In genomic region chr7:75596727-75597614, GRCh38 we compare ENCODE assay signal across 9 cellular contexts.
A peak's percentile ranks its signal among the peaks of the same experiment; 100 is the strongest.
DNase-seq lines count a peak whose midpoint lies in the region; ATAC-seq, FAIRE-seq and TF ChIP-seq lines count a peak whose summit lies in the region.
"Had no signal": no experiment of that assay in that cellular context is flagged by ENCODE, and none has a peak within 500 bp of the region (broad histone marks: within the 10 kb centered on the region; RNA-seq: fewer than 3 reads in every experiment).

No MANE protein-coding gene starts in this region.

- FAIRE-seq in bronchial epithelial cell (lab: Jason Lieb, UNC) = no peak

- H3K4me3 ChIP-seq in HUES64 (ENCODE audit: low read length) (no peak overlapping the region), bronchial epithelial cell (ENCODE audit: low read depth, low read length) (no peak overlapping the region)

- H3K9me3 Mint-ChIP-seq in activated naive CD4-positive, alpha-beta T cell treated with anti-CD3 and anti-CD28 coated beads, Interleukin-2, amount 50 U/mL, for 72 hours = no peaks in the 10 kb centered on the region
- no peaks in the 10 kb centered on the region for H3K9me3 Mint-ChIP-seq in stimulated activated naive CD8-positive, alpha-beta T cell treated with anti-CD3 and anti-CD28 coated beads, Interleukin-15, amount 100 ng/mL, for 72 hours
- H3K9me3 Mint-ChIP-seq: naive thymus-derived CD8-positive, alpha-beta T cell had no signal

- no peaks in the 10 kb centered on the region for H3K9me3 ChIP-seq in HUES64 (ENCODE audit: insufficient read depth, low read depth, low read length)

- H3K9ac ChIP-seq in HUES64 (ENCODE audit: low read depth, low read length) = no peak overlapping the region

- peak; percentile 43 to 73 for ATAC-seq in activated naive CD4-positive, alpha-beta T cell treated with anti-CD3 and anti-CD28 coated beads, Interleukin-2, amount 50 U/mL, for 72 hours
- ATAC-seq in stimulated activated naive CD8-positive, alpha-beta T cell treated with anti-CD3 and anti-CD28 coated beads, Interleukin-15, amount 100 ng/mL, for 72 hours = peak; percentile 77
- no peak for ATAC-seq in GM21515 (IDR thresholded peaks at IDR 0.05; ENCODE audit: unreplicated experiment)
- ATAC-seq: naive thymus-derived CD8-positive, alpha-beta T cell had no signal

- no peak for TF ChIP-seq CTCF in bronchial epithelial cell (IDR thresholded peaks at IDR 0.05; ENCODE audit: insufficient read depth, low read length, severe bottlenecking)

- WGBS in HUES64 = 92% methylated on average over 16 of the region's 16 CpGs

- H3K36me3 ChIP-seq in HUES64 (ENCODE audit: insufficient read depth, low read length) (peaks cover 46% of the 10 kb centered on the region), bronchial epithelial cell (ENCODE audit: control insufficient read depth, insufficient read depth, low read length) (no peaks in the 10 kb centered on the region)

- H3K27ac ChIP-seq in HUES64 (ENCODE audit: low read depth, low read length) = peak overlapping the region; percentile 49; the same call in 1 of the 2 replicates

- no peak overlapping the region for H3K4me3 Mint-ChIP-seq in stimulated activated naive CD8-positive, alpha-beta T cell treated with anti-CD3 and anti-CD28 coated beads, Interleukin-15, amount 100 ng/mL, for 72 hours
- H3K4me3 Mint-ChIP-seq: naive thymus-derived CD8-positive, alpha-beta T cell had no signal

- peaks cover 21% of the 10 kb centered on the region for H3K4me1 Mint-ChIP-seq in stimulated activated naive CD8-positive, alpha-beta T cell treated with anti-CD3 and anti-CD28 coated beads, Interleukin-15, amount 100 ng/mL, for 72 hours

- no peaks in the 10 kb centered on the region for H3K36me3 Mint-ChIP-seq in activated naive CD4-positive, alpha-beta T cell treated with anti-CD3 and anti-CD28 coated beads, Interleukin-2, amount 50 U/mL, for 72 hours
- H3K36me3 Mint-ChIP-seq: naive thymus-derived CD8-positive, alpha-beta T cell had no signal

- H3K27me3 ChIP-seq in HUES64 (ENCODE audit: insufficient read depth, low read length) (no peaks in the 10 kb centered on the region), bronchial epithelial cell (ENCODE audit: control insufficient read depth, insufficient read depth, low read length) (no peaks in the 10 kb centered on the region)

- no peak for DNase-seq in activated naive CD4-positive, alpha-beta T cell treated with anti-CD3 and anti-CD28 coated beads, Interleukin-2, amount 50 U/mL, for 72 hours (ENCODE audit: low spot score in 2 of 2)
- no peak for DNase-seq in activated naive CD4-positive, alpha-beta T cell (lab: John Stamatoyannopoulos, UW)
- DNase-seq in bronchial epithelial cell (ENCODE audit: low read depth) = peak; percentile 37
- peak; percentile 7 to 15 for DNase-seq in stimulated activated naive CD8-positive, alpha-beta T cell treated with anti-CD3 and anti-CD28 coated beads, Interleukin-15, amount 100 ng/mL, for 72 hours
- DNase-seq in AG08396 (ENCODE audit: low spot score) = no peak
- DNase-seq in SHP77 (lab: John Stamatoyannopoulos, UW) = no peak
- DNase-seq: naive thymus-derived CD8-positive, alpha-beta T cell had no signal

- H3K27ac Mint-ChIP-seq in activated naive CD4-positive, alpha-beta T cell treated with anti-CD3 and anti-CD28 coated beads, Interleukin-2, amount 50 U/mL, for 72 hours = peak overlapping the region in 1 of 2 donors; percentile 42
- peak overlapping the region; percentile 1 to 34 for H3K27ac Mint-ChIP-seq in stimulated activated naive CD8-positive, alpha-beta T cell treated with anti-CD3 and anti-CD28 coated beads, Interleukin-15, amount 100 ng/mL, for 72 hours
- H3K27ac Mint-ChIP-seq: naive thymus-derived CD8-positive, alpha-beta T cell had no signal

- no peaks in the 10 kb centered on the region for H3K27me3 Mint-ChIP-seq in stimulated activated naive CD8-positive, alpha-beta T cell treated with anti-CD3 and anti-CD28 coated beads, Interleukin-15, amount 100 ng/mL, for 72 hours

- H3K4me1 ChIP-seq in HUES64 (ENCODE audit: insufficient read depth, low read length) = peaks cover 29% of the 10 kb centered on the region

Comparison
In these comparisons a context has a peak if more than half of its experiments do, and no peak if none do; other contexts are left out.
1. DNase-seq: peak in bronchial epithelial cell (single experiment) and stimulated activated naive CD8-positive, alpha-beta T cell treated with anti-CD3 and anti-CD28 coated beads, Interleukin-15, amount 100 ng/mL, for 72 hours (2 of 2); none in activated naive CD4-positive, alpha-beta T cell treated with anti-CD3 and anti-CD28 coated beads, Interleukin-2, amount 50 U/mL, for 72 hours (0 of 2), activated naive CD4-positive, alpha-beta T cell (0 of 4), AG08396 (single experiment) and SHP77 (0 of 2).